2 cellular contexts compared by ENCODE assay signal in the genomic region with DNA sequence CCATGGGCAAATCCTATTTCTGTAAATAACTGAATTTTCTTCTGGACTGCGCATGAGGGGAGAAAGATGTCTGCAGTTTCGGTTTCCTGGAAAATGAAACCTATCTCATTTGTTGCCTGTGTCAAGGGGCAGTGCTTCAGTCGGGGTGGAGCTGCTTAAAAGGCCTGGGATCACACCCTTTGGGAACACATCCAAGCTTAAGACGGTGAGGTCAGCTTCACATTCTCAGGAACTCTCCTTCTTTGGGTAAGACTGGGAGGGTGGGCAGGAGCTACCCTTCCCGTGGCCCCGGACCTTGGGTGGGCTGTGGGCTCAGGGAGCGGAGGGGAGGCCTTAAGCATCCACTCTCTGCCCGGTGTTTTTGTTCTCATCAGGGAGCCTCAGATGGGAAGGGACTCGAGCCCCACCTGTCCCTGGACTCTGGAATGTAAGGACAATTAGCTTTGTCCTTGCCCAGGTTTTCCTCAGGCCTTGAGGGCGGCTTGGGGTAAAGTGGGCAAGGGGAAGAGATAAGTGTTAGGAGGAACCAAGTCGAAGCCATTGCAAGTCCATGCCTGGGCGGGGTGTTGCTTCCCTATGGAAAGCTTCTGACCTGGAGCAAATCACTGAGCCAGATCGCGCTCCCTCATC.
TF ChIP-seq lines count a peak whose summit lies in the region.

A gene (plus strand): TSS at position 185 of the 630 bp plus-strand sequence.

TF ChIP-seq in SK-N-SH treated with all-trans-retinoic acid at 6 μM for 48 hours, 23 proteins besides CTCF, POLR2A, EP300 and RAD21 (continued from another document):
- TF ChIP-seq ZNF70 (CRISPR knock-in tag; IDR thresholded peaks at IDR 0.05): no peak
- TF ChIP-seq SNAI2 (CRISPR knock-in tag; IDR thresholded peaks at IDR 0.05): no peak
- TF ChIP-seq, protein P1, sequence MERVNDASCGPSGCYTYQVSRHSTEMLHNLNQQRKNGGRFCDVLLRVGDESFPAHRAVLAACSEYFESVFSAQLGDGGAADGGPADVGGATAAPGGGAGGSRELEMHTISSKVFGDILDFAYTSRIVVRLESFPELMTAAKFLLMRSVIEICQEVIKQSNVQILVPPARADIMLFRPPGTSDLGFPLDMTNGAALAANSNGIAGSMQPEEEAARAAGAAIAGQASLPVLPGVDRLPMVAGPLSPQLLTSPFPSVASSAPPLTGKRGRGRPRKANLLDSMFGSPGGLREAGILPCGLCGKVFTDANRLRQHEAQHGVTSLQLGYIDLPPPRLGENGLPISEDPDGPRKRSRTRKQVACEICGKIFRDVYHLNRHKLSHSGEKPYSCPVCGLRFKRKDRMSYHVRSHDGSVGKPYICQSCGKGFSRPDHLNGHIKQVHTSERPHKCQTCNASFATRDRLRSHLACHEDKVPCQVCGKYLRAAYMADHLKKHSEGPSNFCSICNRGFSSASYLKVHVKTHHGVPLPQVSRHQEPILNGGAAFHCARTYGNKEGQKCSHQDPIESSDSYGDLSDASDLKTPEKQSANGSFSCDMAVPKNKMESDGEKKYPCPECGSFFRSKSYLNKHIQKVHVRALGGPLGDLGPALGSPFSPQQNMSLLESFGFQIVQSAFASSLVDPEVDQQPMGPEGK (CRISPR knock-in tag; IDR thresholded peaks at IDR 0.05; ENCODE audit: borderline replicate concordance): no peak
- TF ChIP-seq BACH2 (CRISPR knock-in tag; IDR thresholded peaks at IDR 0.05; ENCODE audit: borderline replicate concordance): no peak
- TF ChIP-seq ZFP3 (CRISPR knock-in tag; IDR thresholded peaks at IDR 0.05): no peak
- TF ChIP-seq OSR1 (CRISPR knock-in tag; IDR thresholded peaks at IDR 0.05): no peak
- TF ChIP-seq TOX (CRISPR knock-in tag; IDR thresholded peaks at IDR 0.05; ENCODE audit: borderline replicate concordance): no peak
- TF ChIP-seq TCF4 (CRISPR knock-in tag; IDR thresholded peaks at IDR 0.05; ENCODE audit: borderline replicate concordance): no peak
- no peak for TF ChIP-seq ZNF565 (CRISPR knock-in tag; conservative IDR thresholded peaks at IDR 0.05; ENCODE audit: low read depth)
- TF ChIP-seq GLIS3 (CRISPR knock-in tag; IDR thresholded peaks at IDR 0.05): no peak
- TF ChIP-seq ZC3H10 (CRISPR knock-in tag; IDR thresholded peaks at IDR 0.05): no peak
- TF ChIP-seq, protein P2, sequence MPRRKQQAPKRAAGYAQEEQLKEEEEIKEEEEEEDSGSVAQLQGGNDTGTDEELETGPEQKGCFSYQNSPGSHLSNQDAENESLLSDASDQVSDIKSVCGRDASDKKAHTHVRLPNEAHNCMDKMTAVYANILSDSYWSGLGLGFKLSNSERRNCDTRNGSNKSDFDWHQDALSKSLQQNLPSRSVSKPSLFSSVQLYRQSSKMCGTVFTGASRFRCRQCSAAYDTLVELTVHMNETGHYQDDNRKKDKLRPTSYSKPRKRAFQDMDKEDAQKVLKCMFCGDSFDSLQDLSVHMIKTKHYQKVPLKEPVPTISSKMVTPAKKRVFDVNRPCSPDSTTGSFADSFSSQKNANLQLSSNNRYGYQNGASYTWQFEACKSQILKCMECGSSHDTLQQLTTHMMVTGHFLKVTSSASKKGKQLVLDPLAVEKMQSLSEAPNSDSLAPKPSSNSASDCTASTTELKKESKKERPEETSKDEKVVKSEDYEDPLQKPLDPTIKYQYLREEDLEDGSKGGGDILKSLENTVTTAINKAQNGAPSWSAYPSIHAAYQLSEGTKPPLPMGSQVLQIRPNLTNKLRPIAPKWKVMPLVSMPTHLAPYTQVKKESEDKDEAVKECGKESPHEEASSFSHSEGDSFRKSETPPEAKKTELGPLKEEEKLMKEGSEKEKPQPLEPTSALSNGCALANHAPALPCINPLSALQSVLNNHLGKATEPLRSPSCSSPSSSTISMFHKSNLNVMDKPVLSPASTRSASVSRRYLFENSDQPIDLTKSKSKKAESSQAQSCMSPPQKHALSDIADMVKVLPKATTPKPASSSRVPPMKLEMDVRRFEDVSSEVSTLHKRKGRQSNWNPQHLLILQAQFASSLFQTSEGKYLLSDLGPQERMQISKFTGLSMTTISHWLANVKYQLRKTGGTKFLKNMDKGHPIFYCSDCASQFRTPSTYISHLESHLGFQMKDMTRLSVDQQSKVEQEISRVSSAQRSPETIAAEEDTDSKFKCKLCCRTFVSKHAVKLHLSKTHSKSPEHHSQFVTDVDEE (CRISPR knock-in tag; IDR thresholded peaks at IDR 0.05): no peak
- TF ChIP-seq, protein P3, sequence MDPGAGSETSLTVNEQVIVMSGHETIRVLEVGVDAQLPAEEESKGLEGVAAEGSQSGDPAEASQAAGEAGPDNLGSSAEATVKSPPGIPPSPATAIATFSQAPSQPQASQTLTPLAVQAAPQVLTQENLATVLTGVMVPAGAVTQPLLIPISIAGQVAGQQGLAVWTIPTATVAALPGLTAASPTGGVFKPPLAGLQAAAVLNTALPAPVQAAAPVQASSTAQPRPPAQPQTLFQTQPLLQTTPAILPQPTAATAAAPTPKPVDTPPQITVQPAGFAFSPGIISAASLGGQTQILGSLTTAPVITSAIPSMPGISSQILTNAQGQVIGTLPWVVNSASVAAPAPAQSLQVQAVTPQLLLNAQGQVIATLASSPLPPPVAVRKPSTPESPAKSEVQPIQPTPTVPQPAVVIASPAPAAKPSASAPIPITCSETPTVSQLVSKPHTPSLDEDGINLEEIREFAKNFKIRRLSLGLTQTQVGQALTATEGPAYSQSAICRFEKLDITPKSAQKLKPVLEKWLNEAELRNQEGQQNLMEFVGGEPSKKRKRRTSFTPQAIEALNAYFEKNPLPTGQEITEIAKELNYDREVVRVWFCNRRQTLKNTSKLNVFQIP (CRISPR knock-in tag; IDR thresholded peaks at IDR 0.05; ENCODE audit: borderline replicate concordance, low read depth): no peak
- no peak for TF ChIP-seq ISL1 (CRISPR knock-in tag; IDR thresholded peaks at IDR 0.05)
- TF ChIP-seq ARNTL (CRISPR knock-in tag; IDR thresholded peaks at IDR 0.05; ENCODE audit: borderline replicate concordance, low read depth): no peak

TF ChIP-seq in SK-N-SH, 30 proteins besides CTCF, POLR2A, EP300 and RAD21 (continued from another document):
- TF ChIP-seq, protein P4, sequence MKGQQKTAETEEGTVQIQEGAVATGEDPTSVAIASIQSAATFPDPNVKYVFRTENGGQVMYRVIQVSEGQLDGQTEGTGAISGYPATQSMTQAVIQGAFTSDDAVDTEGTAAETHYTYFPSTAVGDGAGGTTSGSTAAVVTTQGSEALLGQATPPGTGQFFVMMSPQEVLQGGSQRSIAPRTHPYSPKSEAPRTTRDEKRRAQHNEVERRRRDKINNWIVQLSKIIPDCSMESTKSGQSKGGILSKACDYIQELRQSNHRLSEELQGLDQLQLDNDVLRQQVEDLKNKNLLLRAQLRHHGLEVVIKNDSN (IDR thresholded peaks at IDR 0.05; ENCODE audit: borderline replicate concordance, low read depth): no peak
- no peak for TF ChIP-seq FOSL2 (IDR thresholded peaks at IDR 0.05; ENCODE audit: borderline replicate concordance, low read depth)
- no peak for TF ChIP-seq MXI1 (IDR thresholded peaks at IDR 0.05; ENCODE audit: low read depth, low read length)
- no peak for TF ChIP-seq SIN3A (IDR thresholded peaks at IDR 0.05; ENCODE audit: borderline replicate concordance, low read depth, low read length)
- TF ChIP-seq, protein P5, sequence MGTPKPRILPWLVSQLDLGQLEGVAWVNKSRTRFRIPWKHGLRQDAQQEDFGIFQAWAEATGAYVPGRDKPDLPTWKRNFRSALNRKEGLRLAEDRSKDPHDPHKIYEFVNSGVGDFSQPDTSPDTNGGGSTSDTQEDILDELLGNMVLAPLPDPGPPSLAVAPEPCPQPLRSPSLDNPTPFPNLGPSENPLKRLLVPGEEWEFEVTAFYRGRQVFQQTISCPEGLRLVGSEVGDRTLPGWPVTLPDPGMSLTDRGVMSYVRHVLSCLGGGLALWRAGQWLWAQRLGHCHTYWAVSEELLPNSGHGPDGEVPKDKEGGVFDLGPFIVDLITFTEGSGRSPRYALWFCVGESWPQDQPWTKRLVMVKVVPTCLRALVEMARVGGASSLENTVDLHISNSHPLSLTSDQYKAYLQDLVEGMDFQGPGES (IDR thresholded peaks at IDR 0.05; ENCODE audit: low read depth, low read length): no peak
- TF ChIP-seq GATA2 (CRISPR knock-in tag; IDR thresholded peaks at IDR 0.05): no peak
- no peak for TF ChIP-seq TCF12 (IDR thresholded peaks at IDR 0.05)
- TF ChIP-seq CHD2 (IDR thresholded peaks at IDR 0.05; ENCODE audit: low read length, partially characterized antibody): no peak
- no peak for TF ChIP-seq EZH2phosphoT487 (IDR thresholded peaks at IDR 0.05; ENCODE audit: borderline replicate concordance, low read depth)
- TF ChIP-seq RXRA (IDR thresholded peaks at IDR 0.05; ENCODE audit: borderline replicate concordance, low read depth): no peak
- TF ChIP-seq SMC3 (IDR thresholded peaks at IDR 0.05; ENCODE audit: low read depth, low read length): no peak
- TF ChIP-seq GABPA (IDR thresholded peaks at IDR 0.05; ENCODE audit: low read depth): no peak
- TF ChIP-seq, protein P6, sequence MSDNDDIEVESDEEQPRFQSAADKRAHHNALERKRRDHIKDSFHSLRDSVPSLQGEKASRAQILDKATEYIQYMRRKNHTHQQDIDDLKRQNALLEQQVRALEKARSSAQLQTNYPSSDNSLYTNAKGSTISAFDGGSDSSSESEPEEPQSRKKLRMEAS (IDR thresholded peaks at IDR 0.05; ENCODE audit: low read depth): no peak
